ENCODE assay signal across 1 cellular context in the genomic region with DNA sequence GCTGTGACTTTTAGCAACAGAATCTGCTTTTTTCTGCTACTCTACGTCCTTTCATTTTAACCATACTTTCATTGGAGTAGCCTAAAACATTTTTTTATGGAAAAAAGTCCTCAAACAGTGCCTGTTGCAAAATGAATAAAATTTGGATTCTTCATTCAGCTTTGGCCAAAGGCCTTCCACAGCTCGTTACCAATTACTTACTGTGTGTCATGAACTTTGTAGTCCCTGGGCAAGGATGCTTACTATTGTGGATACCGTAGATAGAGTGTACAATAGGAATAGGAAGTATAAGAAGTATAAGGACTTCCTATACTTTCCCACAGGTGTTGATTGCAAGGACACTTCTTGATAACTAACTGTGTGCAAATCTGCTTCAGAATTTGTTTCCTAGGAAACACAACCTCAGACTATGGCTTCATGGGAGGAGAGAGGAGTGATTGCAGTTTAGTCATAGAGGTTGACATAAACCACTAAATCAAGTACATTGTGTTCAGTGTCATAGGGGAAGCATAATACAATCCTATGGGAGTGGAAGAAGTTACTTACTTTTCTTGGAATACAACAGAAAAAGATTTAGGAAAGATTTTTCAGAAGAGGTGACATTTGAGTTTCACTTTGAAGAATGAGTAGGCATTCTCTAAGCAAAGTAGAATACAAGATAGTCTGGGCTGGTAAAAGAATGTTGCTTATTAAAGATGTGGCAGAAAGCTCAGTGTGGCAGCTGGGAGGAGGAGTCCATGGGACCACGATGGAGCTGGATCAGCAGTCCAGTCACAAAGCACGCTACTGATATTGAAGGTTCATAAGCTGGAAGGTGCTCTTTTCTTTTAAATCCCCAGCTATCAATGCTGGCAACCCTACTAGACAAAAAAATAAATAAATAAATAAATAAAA.
TF ChIP-seq lines count a peak whose summit lies in the region.

No MANE protein-coding gene starts in this region.

TF ChIP-seq in HepG2, 621 proteins besides CTCF, POLR2A, EP300 and RAD21 (continued from another document):
- no peak for TF ChIP-seq ZFP36L2 (CRISPR knock-in tag; IDR thresholded peaks at IDR 0.05)
- no peak for TF ChIP-seq ZNF510 (CRISPR knock-in tag; IDR thresholded peaks at IDR 0.05; ENCODE audit: low read depth)
- TF ChIP-seq ARNT2 (CRISPR knock-in tag; IDR thresholded peaks at IDR 0.05; ENCODE audit: low read depth) = no peak
- TF ChIP-seq, protein P1, sequence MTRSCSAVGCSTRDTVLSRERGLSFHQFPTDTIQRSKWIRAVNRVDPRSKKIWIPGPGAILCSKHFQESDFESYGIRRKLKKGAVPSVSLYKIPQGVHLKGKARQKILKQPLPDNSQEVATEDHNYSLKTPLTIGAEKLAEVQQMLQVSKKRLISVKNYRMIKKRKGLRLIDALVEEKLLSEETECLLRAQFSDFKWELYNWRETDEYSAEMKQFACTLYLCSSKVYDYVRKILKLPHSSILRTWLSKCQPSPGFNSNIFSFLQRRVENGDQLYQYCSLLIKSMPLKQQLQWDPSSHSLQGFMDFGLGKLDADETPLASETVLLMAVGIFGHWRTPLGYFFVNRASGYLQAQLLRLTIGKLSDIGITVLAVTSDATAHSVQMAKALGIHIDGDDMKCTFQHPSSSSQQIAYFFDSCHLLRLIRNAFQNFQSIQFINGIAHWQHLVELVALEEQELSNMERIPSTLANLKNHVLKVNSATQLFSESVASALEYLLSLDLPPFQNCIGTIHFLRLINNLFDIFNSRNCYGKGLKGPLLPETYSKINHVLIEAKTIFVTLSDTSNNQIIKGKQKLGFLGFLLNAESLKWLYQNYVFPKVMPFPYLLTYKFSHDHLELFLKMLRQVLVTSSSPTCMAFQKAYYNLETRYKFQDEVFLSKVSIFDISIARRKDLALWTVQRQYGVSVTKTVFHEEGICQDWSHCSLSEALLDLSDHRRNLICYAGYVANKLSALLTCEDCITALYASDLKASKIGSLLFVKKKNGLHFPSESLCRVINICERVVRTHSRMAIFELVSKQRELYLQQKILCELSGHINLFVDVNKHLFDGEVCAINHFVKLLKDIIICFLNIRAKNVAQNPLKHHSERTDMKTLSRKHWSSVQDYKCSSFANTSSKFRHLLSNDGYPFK (CRISPR knock-in tag; IDR thresholded peaks at IDR 0.05; ENCODE audit: borderline replicate concordance) = no peak
- TF ChIP-seq ZNF720 (CRISPR knock-in tag; IDR thresholded peaks at IDR 0.05) = no peak
- TF ChIP-seq, protein P2, sequence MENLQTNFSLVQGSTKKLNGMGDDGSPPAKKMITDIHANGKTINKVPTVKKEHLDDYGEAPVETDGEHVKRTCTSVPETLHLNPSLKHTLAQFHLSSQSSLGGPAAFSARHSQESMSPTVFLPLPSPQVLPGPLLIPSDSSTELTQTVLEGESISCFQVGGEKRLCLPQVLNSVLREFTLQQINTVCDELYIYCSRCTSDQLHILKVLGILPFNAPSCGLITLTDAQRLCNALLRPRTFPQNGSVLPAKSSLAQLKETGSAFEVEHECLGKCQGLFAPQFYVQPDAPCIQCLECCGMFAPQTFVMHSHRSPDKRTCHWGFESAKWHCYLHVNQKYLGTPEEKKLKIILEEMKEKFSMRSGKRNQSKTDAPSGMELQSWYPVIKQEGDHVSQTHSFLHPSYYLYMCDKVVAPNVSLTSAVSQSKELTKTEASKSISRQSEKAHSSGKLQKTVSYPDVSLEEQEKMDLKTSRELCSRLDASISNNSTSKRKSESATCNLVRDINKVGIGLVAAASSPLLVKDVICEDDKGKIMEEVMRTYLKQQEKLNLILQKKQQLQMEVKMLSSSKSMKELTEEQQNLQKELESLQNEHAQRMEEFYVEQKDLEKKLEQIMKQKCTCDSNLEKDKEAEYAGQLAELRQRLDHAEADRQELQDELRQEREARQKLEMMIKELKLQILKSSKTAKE (CRISPR knock-in tag; IDR thresholded peaks at IDR 0.05; ENCODE audit: borderline replicate concordance) = no peak
